1 cellular context compared by ENCODE assay signal in genomic region chr13:32142956-32143375, GRCh38.
TF ChIP-seq lines count a peak whose summit lies in the region.

No MANE protein-coding gene starts in this region.

TF ChIP-seq in HepG2, 621 proteins besides CTCF, POLR2A, EP300 and RAD21 (continued from another document and continues in another):
- TF ChIP-seq ZNF407 (CRISPR knock-in tag; IDR thresholded peaks at IDR 0.05; ENCODE audit: not compliant biosample characterization) (no peak), ZNF329 (CRISPR knock-in tag; IDR thresholded peaks at IDR 0.05; ENCODE audit: low read depth) (no peak), NFKBIZ (CRISPR knock-in tag; IDR thresholded peaks at IDR 0.05) (peak; percentile 93; the same call in 1 of the 2 replicates), ZFP90 (CRISPR knock-in tag; IDR thresholded peaks at IDR 0.05; ENCODE audit: borderline replicate concordance) (0 out of 2 replicates have a peak, but pooled peaks have one; percentile 63), SUZ12 (IDR thresholded peaks at IDR 0.05; ENCODE audit: low read depth, low read length) (no peak), PLSCR1 (CRISPR knock-in tag; IDR thresholded peaks at IDR 0.05; ENCODE audit: borderline replicate concordance) (no peak), ZNF318 (CRISPR knock-in tag; IDR thresholded peaks at IDR 0.05) (no peak), SNRNP70 (IDR thresholded peaks at IDR 0.05; ENCODE audit: low read depth, low read length) (no peak), HNRNPUL1 (IDR thresholded peaks at IDR 0.05; ENCODE audit: low read depth, low read length) (no peak), ZSCAN25 (CRISPR knock-in tag; IDR thresholded peaks at IDR 0.05) (peak; percentile 93), CC2D1A (CRISPR knock-in tag; IDR thresholded peaks at IDR 0.05) (no peak), ATF1 (CRISPR knock-in tag; IDR thresholded peaks at IDR 0.05) (no peak; the same call in 1 of the 2 replicates), CEBPG (CRISPR knock-in tag; IDR thresholded peaks at IDR 0.05) (peak; percentile 97), ZNF841 (CRISPR knock-in tag; IDR thresholded peaks at IDR 0.05; ENCODE audit: borderline replicate concordance) (no peak), KLF15 (CRISPR knock-in tag; IDR thresholded peaks at IDR 0.05; ENCODE audit: borderline replicate concordance) (no peak), SAP130 (CRISPR knock-in tag; IDR thresholded peaks at IDR 0.05; ENCODE audit: low read depth) (peak; percentile 84), TRAFD1 (CRISPR knock-in tag; IDR thresholded peaks at IDR 0.05; ENCODE audit: borderline replicate concordance) (no peak), TRIM22 (IDR thresholded peaks at IDR 0.05) (no peak), FIP1L1 (IDR thresholded peaks at IDR 0.05; ENCODE audit: borderline replicate concordance, insufficient read depth, low read depth, low read length) (no peak), THAP11 (CRISPR knock-in tag; IDR thresholded peaks at IDR 0.05) (peak; percentile 72), KDM4B (CRISPR knock-in tag; IDR thresholded peaks at IDR 0.05) (peak; percentile 82; the same call in 1 of the 2 replicates), AGO2 (optimal IDR thresholded peaks at IDR 0.05; ENCODE audit: low read depth, low read length) (no peak), THAP9 (CRISPR knock-in tag; IDR thresholded peaks at IDR 0.05; ENCODE audit: borderline replicate concordance) (no peak), FOXM1 (CRISPR knock-in tag; IDR thresholded peaks at IDR 0.05) (no peak), SOX13 (IDR thresholded peaks at IDR 0.05) (peak; percentile 78), SOX13 (CRISPR knock-in tag; conservative IDR thresholded peaks at IDR 0.05 in 1 of 2, IDR thresholded peaks at IDR 0.05 in 1 of 2) (peak in 1 of 2 experiments; percentile 96; a peak in 2 of 4 replicates), HNF1B (CRISPR knock-in tag; IDR thresholded peaks at IDR 0.05) (peak; percentile 69; the same call in 1 of the 2 replicates), PHB2 (IDR thresholded peaks at IDR 0.05; ENCODE audit: partially characterized antibody) (no peak)
